1 cellular context compared by ENCODE assay signal in genomic region chr2:3648652-3649177, GRCh38.
TF ChIP-seq lines count a peak whose summit lies in the region.

No MANE protein-coding gene starts in this region.

TF ChIP-seq in H1, 55 proteins besides CTCF, POLR2A, EP300 and RAD21:
- TF ChIP-seq, protein P1, sequence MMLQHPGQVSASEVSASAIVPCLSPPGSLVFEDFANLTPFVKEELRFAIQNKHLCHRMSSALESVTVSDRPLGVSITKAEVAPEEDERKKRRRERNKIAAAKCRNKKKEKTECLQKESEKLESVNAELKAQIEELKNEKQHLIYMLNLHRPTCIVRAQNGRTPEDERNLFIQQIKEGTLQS (IDR thresholded peaks at IDR 0.05; ENCODE audit: insufficient read depth, low read depth, low read length), result no peak
- TF ChIP-seq CREB1 (IDR thresholded peaks at IDR 0.05) (no peak), RXRA (IDR thresholded peaks at IDR 0.05; ENCODE audit: insufficient read depth, low read depth, low read length) (no peak), KDM5A (IDR thresholded peaks at IDR 0.05; ENCODE audit: low read length) (no peak), POU5F1 (IDR thresholded peaks at IDR 0.05; ENCODE audit: low read depth, low read length) (no peak), NRF1 (IDR thresholded peaks at IDR 0.05; ENCODE audit: low read depth, low read length) (no peak), HDAC6 (IDR thresholded peaks at IDR 0.05; ENCODE audit: low read depth, low read length) (no peak), CTBP2 (IDR thresholded peaks at IDR 0.05; ENCODE audit: borderline replicate concordance, insufficient read depth, insufficient read length, low read length) (no peak), BCL11A (IDR thresholded peaks at IDR 0.05; ENCODE audit: low read depth in 2 of 2, low read length in 2 of 2) (no peak), JUN (IDR thresholded peaks at IDR 0.05; ENCODE audit: low read depth, low read length) (no peak), CBX8 (IDR thresholded peaks at IDR 0.05; ENCODE audit: borderline replicate concordance, low read depth, low read length) (no peak)
